In genomic region chr4:118968813-118969212, GRCh38 we compare ENCODE assay signal across 11 cellular contexts.
DNase-seq lines count a peak whose midpoint lies in the region; ATAC-seq, FAIRE-seq and TF ChIP-seq lines count a peak whose summit lies in the region.
"Had no signal": no experiment of that assay in that cellular context is flagged by ENCODE, and none has a peak within 500 bp of the region (broad histone marks: within the 10 kb centered on the region; RNA-seq: fewer than 3 reads in every experiment).

No MANE protein-coding gene starts in this region.

- H3K36me3 ChIP-seq in heart left ventricle, result peaks cover 0 to 2% (median 0%) of the 10 kb centered on the region in 9 donors
- no peaks in the 10 kb centered on the region for H3K36me3 ChIP-seq in gastroesophageal sphincter
- H3K36me3 ChIP-seq in pancreas, result no peaks in the 10 kb centered on the region

- DNase-seq in heart left ventricle, result no peak
- DNase-seq in Right ventricle myocardium inferior (ENCODE audit: missing footprints), result no peak
- DNase-seq in pancreas, result no peak
- no peak for DNase-seq in SKM-1 treated with dmso at 0.1 percent for 144 hours (lab: John Stamatoyannopoulos, UW; ENCODE audit: unreplicated experiment)
- DNase-seq in SW480 (ENCODE audit: low spot score), result no peak
- DNase-seq: NCI-H2171; stimulated activated naive B cell treated with anti-CD40 and anti-IgM and Interleukin-4, amounts not matched to agents 10 μg/mL and 1 μg/mL and 100 μg/mL, for 72 hours had no signal

- 24 to 41% (median 37%) methylated on average over 5 to 6 of the region's 6 CpGs for WGBS in heart left ventricle, 4 donors
- 2 to 17% methylated on average over 5 to 6 of the region's 6 CpGs for WGBS in gastroesophageal sphincter (ENCODE audit: low coverage in 1 of 2), 2 donors
- WGBS in pancreas, 2 donors, result 24 to 31% methylated on average over 6 of the region's 6 CpGs

- FAIRE-seq in pancreas (lab: Jason Lieb, UNC), result no peak

- H3K9me3 ChIP-seq in heart left ventricle (no peaks in the 10 kb centered on the region), gastroesophageal sphincter (no peaks in the 10 kb centered on the region), pancreas (no peaks in the 10 kb centered on the region)

- no peak for TF ChIP-seq EP300 in gastroesophageal sphincter (IDR thresholded peaks at IDR 0.05)

- no peak for TF ChIP-seq CTCF in heart left ventricle (IDR thresholded peaks at IDR 0.05)
- no peak for TF ChIP-seq CTCF in gastroesophageal sphincter (IDR thresholded peaks at IDR 0.05)
- no peak for TF ChIP-seq CTCF in pancreas (IDR thresholded peaks at IDR 0.05)

- no peaks in the 10 kb centered on the region for H3K27me3 ChIP-seq in heart left ventricle
- no peaks in the 10 kb centered on the region for H3K27me3 ChIP-seq in gastroesophageal sphincter
- H3K27me3 ChIP-seq in pancreas, result no peaks in the 10 kb centered on the region

- H3K4me1 ChIP-seq in heart left ventricle, result peaks cover 2 to 85% (median 52%) of the 10 kb centered on the region in 12 donors
- peaks cover 44 to 99% (median 74%) of the 10 kb centered on the region in 3 donors for H3K4me1 ChIP-seq in gastroesophageal sphincter
- H3K4me1 ChIP-seq in pancreas, result peaks cover 0 to 13% (median 11%) of the 10 kb centered on the region in 3 donors

- TF ChIP-seq POLR2A in heart left ventricle (IDR thresholded peaks at IDR 0.05) (no peak), gastroesophageal sphincter (IDR thresholded peaks at IDR 0.05) (no peak)

- intact Hi-C loops in heart left ventricle (cut with DNase I), result loop anchor here (2.0 to 10.0 kb wide), 10 partner anchors 74 to 228 kb away; partner anchors contain the start of gene SYNPO2 (in 3 of the 10)
- intact Hi-C loops in Right ventricle myocardium inferior (cut with DNase I), result loop anchor here (1.0 to 2.0 kb wide), 3 partner anchors 78 to 226 kb away; no protein-coding TSS in a partner anchor
- intact Hi-C loops in pancreas (cut with DNase I), result no loop called here

- ATAC-seq in heart left ventricle, result peak in 3 of 4 donors; percentile 6 to 25 (median 12)
- no peak for ATAC-seq in Right ventricle myocardium inferior
- ATAC-seq in gastroesophageal sphincter, result no peak
- peak in 3 of 4 donors; percentile 19 to 33 (median 24) for ATAC-seq in pancreas
- ATAC-seq in HG03025 (IDR thresholded peaks at IDR 0.05; ENCODE audit: low FRiP score, unreplicated experiment), result no peak
- ATAC-seq in GM19324 (IDR thresholded peaks at IDR 0.05; ENCODE audit: low FRiP score, unreplicated experiment), result no peak

- H3K4me3 ChIP-seq in heart left ventricle (peak overlapping the region in 3 of 12 donors; percentile 4 to 11 (median 8)), gastroesophageal sphincter (peak overlapping the region; percentile 11 to 12), pancreas (no peak overlapping the region)
- H3K4me3 ChIP-seq: SK-N-MC had no signal

- H3K27ac ChIP-seq in heart left ventricle (peak overlapping the region; percentile 38 to 86 (median 72)), gastroesophageal sphincter (peak overlapping the region; percentile 84 to 98 (median 87)), pancreas (no peak overlapping the region)
- H3K27ac ChIP-seq: SK-N-MC had no signal

Comparison
In these comparisons a context has a peak if more than half of its experiments do, and no peak if none do; other contexts are left out.
1. ATAC-seq: peak in heart left ventricle (3 of 4) and pancreas (3 of 4); none in Right ventricle myocardium inferior (single experiment), gastroesophageal sphincter (single experiment), HG03025 (single experiment) and GM19324 (single experiment).
2. H3K27ac ChIP-seq: peak in heart left ventricle (12 of 12) and gastroesophageal sphincter (4 of 4); none in pancreas (0 of 4).
3. H3K4me3 ChIP-seq: peak in gastroesophageal sphincter (2 of 2); none in pancreas (0 of 4).
4. intact Hi-C loops: an anchor here in heart left ventricle (2.0 to 10.0 kb wide) and Right ventricle myocardium inferior (1.0 to 2.0 kb wide); none called in pancreas.